Comparison of ENCODE assay signal across 8 cellular contexts in genomic region chr7:35725280-35725680, GRCh38. TPM values are rescaled to one million over a fixed set of nuclear protein-coding genes. Genes with fewer than 3 reads are reported as not detected.
DNase-seq lines count a peak whose midpoint lies in the region; ATAC-seq, FAIRE-seq and TF ChIP-seq lines count a peak whose summit lies in the region.

No MANE protein-coding gene starts in this region.

- TF ChIP-seq CTCF in MCF 10A (IDR thresholded peaks at IDR 0.05; ENCODE audit: unreplicated experiment): no peak

- POLR2A ChIA-PET in MCF 10A (lab: Yijun Ruan, JAX): no interaction called here

- no peak for FAIRE-seq in H54 (lab: Jason Lieb, UNC)

- peak overlapping the region; percentile 39 for H3K4me3 Mint-ChIP-seq in activated T-cell treated with anti-CD3 and anti-CD28 coated beads, Interleukin-2, amount 50 U/mL, for 24 hours
- H3K4me3 Mint-ChIP-seq in stimulated activated memory B cell treated with anti-CD40 and anti-IgM and Interleukin-4, amounts not matched to agents 10 μg/mL and 1 μg/mL and 100 μg/mL, for 72 hours: peak overlapping the region; percentile 40
- no peak overlapping the region for H3K4me3 Mint-ChIP-seq in MCF 10A (ENCODE audit: unreplicated experiment)

- H3K27ac Mint-ChIP-seq in activated T-cell treated with anti-CD3 and anti-CD28 coated beads, Interleukin-2, amount 50 U/mL, for 24 hours: peak overlapping the region; percentile 73
- H3K27ac Mint-ChIP-seq in stimulated activated memory B cell treated with anti-CD40 and anti-IgM and Interleukin-4, amounts not matched to agents 10 μg/mL and 1 μg/mL and 100 μg/mL, for 72 hours: peak overlapping the region; percentile 97
- H3K27ac Mint-ChIP-seq in MCF 10A (ENCODE audit: low read depth, unreplicated experiment): no peak overlapping the region

- intact Hi-C loops in MCF 10A (cut with micrococcal nuclease): no loop called here

- no peaks in the 10 kb centered on the region for H3K27me3 Mint-ChIP-seq in activated T-cell treated with anti-CD3 and anti-CD28 coated beads, Interleukin-2, amount 50 U/mL, for 24 hours
- H3K27me3 Mint-ChIP-seq in stimulated activated memory B cell treated with anti-CD40 and anti-IgM and Interleukin-4, amounts not matched to agents 10 μg/mL and 1 μg/mL and 100 μg/mL, for 72 hours: no peaks in the 10 kb centered on the region
- H3K27me3 Mint-ChIP-seq in MCF 10A (ENCODE audit: insufficient read depth, unreplicated experiment): peaks cover 11% of the 10 kb centered on the region

- BruUV-seq in MCF 10A (replicated peaks; lab: Mats Ljungman, UMichigan): no TSS peak

- CTCF ChIA-PET in MCF 10A (lab: Yijun Ruan, JAX): interaction anchor here (0.5 to 0.6 kb wide), 2 partner anchors 53 to 77 kb away, joined by 3 read pairs; no protein-coding TSS in a partner anchor

- ATAC-seq in GM19395 (IDR thresholded peaks at IDR 0.05; ENCODE audit: unreplicated experiment) (peak; percentile 55), HG03378 (IDR thresholded peaks at IDR 0.05; ENCODE audit: unreplicated experiment) (peak; percentile 38)
- ATAC-seq in stimulated activated memory B cell treated with anti-CD40 and anti-IgM and Interleukin-4, amounts not matched to agents 10 μg/mL and 1 μg/mL and 100 μg/mL, for 72 hours: peak; percentile 58

- H3K4me1 Mint-ChIP-seq in activated T-cell treated with anti-CD3 and anti-CD28 coated beads, Interleukin-2, amount 50 U/mL, for 24 hours (ENCODE audit: low read depth): peaks cover 88% of the 10 kb centered on the region
- peaks cover 90% of the 10 kb centered on the region for H3K4me1 Mint-ChIP-seq in stimulated activated memory B cell treated with anti-CD40 and anti-IgM and Interleukin-4, amounts not matched to agents 10 μg/mL and 1 μg/mL and 100 μg/mL, for 72 hours
- no peaks in the 10 kb centered on the region for H3K4me1 Mint-ChIP-seq in MCF 10A (ENCODE audit: insufficient read depth, unreplicated experiment)

- TF ChIP-seq POLR2A in H54 (IDR thresholded peaks at IDR 0.05; ENCODE audit: low read depth, low read length): no peak

- peaks cover 6% of the 10 kb centered on the region for H3K9me3 Mint-ChIP-seq in activated T-cell treated with anti-CD3 and anti-CD28 coated beads, Interleukin-2, amount 50 U/mL, for 24 hours
- no peaks in the 10 kb centered on the region for H3K9me3 Mint-ChIP-seq in stimulated activated memory B cell treated with anti-CD40 and anti-IgM and Interleukin-4, amounts not matched to agents 10 μg/mL and 1 μg/mL and 100 μg/mL, for 72 hours
- peaks cover 7% of the 10 kb centered on the region for H3K9me3 Mint-ChIP-seq in MCF 10A (ENCODE audit: unreplicated experiment)

- no peaks in the 10 kb centered on the region for H3K36me3 Mint-ChIP-seq in activated T-cell treated with anti-CD3 and anti-CD28 coated beads, Interleukin-2, amount 50 U/mL, for 24 hours (ENCODE audit: low read depth)
- H3K36me3 Mint-ChIP-seq in stimulated activated memory B cell treated with anti-CD40 and anti-IgM and Interleukin-4, amounts not matched to agents 10 μg/mL and 1 μg/mL and 100 μg/mL, for 72 hours: no peaks in the 10 kb centered on the region
- no peaks in the 10 kb centered on the region for H3K36me3 Mint-ChIP-seq in MCF 10A (ENCODE audit: insufficient read depth, unreplicated experiment)

- DNase-seq in activated T-cell treated with anti-CD3 and anti-CD28 coated beads, Interleukin-2, amount 50 U/mL, for 24 hours: peak; percentile 60
- no peak for DNase-seq in DMS114 treated with DMSO at 0.1 percent for 48 hours (lab: John Stamatoyannopoulos, UW; ENCODE audit: unreplicated experiment)
- no peak for DNase-seq in kidney tubule cell (ENCODE audit: low spot score)
- no peak for DNase-seq in MCF 10A (ENCODE audit: unreplicated experiment)
- no peak for DNase-seq in H54 (ENCODE audit: insufficient read length, low spot score)

RNA-seq across cellular contexts. Expression of gene HERPUD2, which starts 30.3 kb away (rescaled TPM):
- 28.1 and 29.0 TPM in 2 replicates for total RNA-seq in MCF 10A (2022)
